ENCODE assay signal across 17 cellular contexts in the genomic region with DNA sequence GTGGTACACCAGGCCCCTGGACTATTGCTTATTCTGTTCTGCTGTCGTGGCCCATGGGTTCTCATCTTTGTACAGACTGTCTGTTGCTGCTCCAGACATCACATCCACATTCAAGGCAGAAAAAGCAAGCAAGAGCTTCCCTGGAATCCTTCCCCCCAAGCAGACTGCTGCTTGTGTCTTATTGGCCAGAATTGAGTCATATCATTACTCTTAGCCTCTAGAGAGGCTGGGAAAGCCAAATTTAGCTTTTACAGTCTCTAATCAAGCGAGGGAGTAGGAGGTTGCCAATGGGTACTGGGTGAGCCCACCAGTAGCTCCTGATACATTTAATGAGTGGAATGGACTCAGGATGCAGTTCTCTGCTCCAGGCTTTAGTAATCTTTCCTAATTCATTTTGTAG.
"Had no signal": no experiment of that assay in that cellular context is flagged by ENCODE, and none has a peak within 500 bp of the region (broad histone marks: within the 10 kb centered on the region; RNA-seq: fewer than 3 reads in every experiment).

No MANE protein-coding gene starts in this region.

- H3K4me1 ChIP-seq: breast epithelium, sigmoid colon, testis, upper lobe of right lung had no signal

- H3K27ac ChIP-seq: breast epithelium, esophagus muscularis mucosa, sigmoid colon, testis, upper lobe of right lung had no signal

- H3K27me3 Mint-ChIP-seq: activated CD8-positive, alpha-beta memory T cell treated with anti-CD3 and anti-CD28 coated beads, Interleukin-2, amount 10 ng/mL, durations not matched to agents 7 days and 5 days; activated T-cell treated with anti-CD3 and anti-CD28 coated beads, Interleukin-2, amount 50 U/mL, for 24 hours had no signal

- H3K9me3 ChIP-seq: breast epithelium, esophagus muscularis mucosa, sigmoid colon, testis, upper lobe of right lung had no signal

- H3K9me3 Mint-ChIP-seq: activated naive CD4-positive, alpha-beta T cell treated with anti-CD3 and anti-CD28 coated beads, Interleukin-2, amount 50 U/mL, for 72 hours; activated T-cell treated with anti-CD3 and anti-CD28 coated beads, Interleukin-2, amount 50 U/mL, for 24 hours; T-helper 2 cell treated with Interferon-gamma antibody and Interleukin-4, amounts not matched to agents 5 μg/mL and 100 μg/mL, for 36 hours had no signal

- H3K27me3 ChIP-seq: breast epithelium, esophagus muscularis mucosa, sigmoid colon, testis, upper lobe of right lung had no signal

- H3K4me3 ChIP-seq: breast epithelium, esophagus muscularis mucosa, sigmoid colon, testis, upper lobe of right lung had no signal

- H3K27ac Mint-ChIP-seq: activated CD8-positive, alpha-beta memory T cell treated with anti-CD3 and anti-CD28 coated beads, Interleukin-2, amount 10 ng/mL, durations not matched to agents 7 days and 5 days; activated naive CD4-positive, alpha-beta T cell treated with anti-CD3 and anti-CD28 coated beads, Interleukin-2, amount 50 U/mL, for 72 hours; activated T-cell treated with anti-CD3 and anti-CD28 coated beads, Interleukin-2, amount 50 U/mL, for 24 hours; nephron progenitor cell; T-helper 2 cell treated with Interferon-gamma antibody and Interleukin-4, amounts not matched to agents 5 μg/mL and 100 μg/mL, for 36 hours had no signal

- H3K36me3 ChIP-seq: breast epithelium, sigmoid colon, upper lobe of right lung had no signal

- DNase-seq: activated CD4-positive, alpha-beta T cell treated with anti-CD3 and anti-CD28 coated beads for 1 hour; activated CD4-positive, alpha-beta T cell treated with anti-CD3 and anti-CD28 coated beads, Interleukin-2, amount 50 U/mL, for 48 hours; activated CD8-positive, alpha-beta memory T cell treated with anti-CD3 and anti-CD28 coated beads, Interleukin-2, amount 10 ng/mL, durations not matched to agents 7 days and 5 days; activated effector memory CD4-positive, alpha-beta T cell treated with anti-CD3 and anti-CD28 coated beads, Interleukin-2, amount 50 U/mL, for 16 hours; activated T-cell treated with anti-CD3 and anti-CD28 coated beads, Interleukin-2, amount 50 U/mL, for 24 hours; amniotic stem cell; left ventricle myocardium superior; nephron progenitor cell; sigmoid colon; stimulated activated CD4-positive, alpha-beta T cell treated with anti-CD3 and anti-CD28 coated beads, Interleukin-12 subunit alpha, Interleukin-12 subunit beta, amount 100 ng/mL, for 4 hours; stimulated activated naive CD4-positive, alpha-beta T cell; testis had no signal

- H3K36me3 Mint-ChIP-seq: activated CD8-positive, alpha-beta memory T cell treated with anti-CD3 and anti-CD28 coated beads, Interleukin-2, amount 10 ng/mL, durations not matched to agents 7 days and 5 days; activated naive CD4-positive, alpha-beta T cell treated with anti-CD3 and anti-CD28 coated beads, Interleukin-2, amount 50 U/mL, for 72 hours had no signal

- H3K4me3 Mint-ChIP-seq: activated CD8-positive, alpha-beta memory T cell treated with anti-CD3 and anti-CD28 coated beads, Interleukin-2, amount 10 ng/mL, durations not matched to agents 7 days and 5 days; activated T-cell treated with anti-CD3 and anti-CD28 coated beads, Interleukin-2, amount 50 U/mL, for 24 hours; nephron progenitor cell; T-helper 2 cell treated with Interferon-gamma antibody and Interleukin-4, amounts not matched to agents 5 μg/mL and 100 μg/mL, for 36 hours had no signal
